14 cellular contexts compared by ENCODE assay signal in the genomic region with DNA sequence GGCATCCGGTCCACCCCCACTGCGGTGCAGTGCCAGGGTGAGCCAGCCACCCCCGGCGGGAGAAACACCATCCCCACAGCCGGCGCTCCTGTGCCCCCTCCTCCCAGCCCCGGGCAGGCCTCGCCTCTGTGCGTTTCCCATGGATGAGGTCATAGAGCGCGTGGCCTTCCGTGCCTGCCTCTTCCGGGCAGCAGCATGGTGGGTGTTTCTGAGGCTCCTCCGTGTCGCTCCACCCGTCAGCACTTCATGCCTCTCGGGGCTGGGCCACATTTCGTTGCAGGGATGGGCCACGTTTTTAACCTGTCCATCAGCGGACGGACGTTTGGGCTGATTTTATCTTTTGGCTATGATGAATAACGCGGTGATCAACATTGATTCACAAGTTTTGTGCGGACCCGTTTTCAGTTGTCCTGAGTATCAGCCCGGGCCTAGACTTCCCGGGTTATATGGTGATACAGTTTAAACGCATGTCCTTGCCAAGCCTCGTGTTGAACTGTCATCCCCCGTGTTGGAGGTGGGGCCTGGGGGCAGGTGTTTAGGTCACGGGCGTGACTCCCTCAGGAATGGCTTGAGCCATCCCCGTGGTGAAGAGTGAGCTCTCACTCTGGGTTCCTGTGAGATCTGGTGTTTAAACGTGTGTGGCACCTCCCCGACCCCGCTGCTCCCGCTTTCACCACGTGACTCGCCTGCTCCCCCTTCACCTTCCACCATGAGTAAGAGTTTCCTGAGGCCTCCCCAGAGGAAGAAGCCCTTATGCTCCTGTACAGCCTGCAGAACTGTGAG.
DNase-seq lines count a peak whose midpoint lies in the region; TF ChIP-seq lines count a peak whose summit lies in the region.
"Had no signal": no experiment of that assay in that cellular context is flagged by ENCODE, and none has a peak within 500 bp of the region (broad histone marks: within the 10 kb centered on the region; RNA-seq: fewer than 3 reads in every experiment).

No MANE protein-coding gene starts in this region.

- no peak for TF ChIP-seq POLR2A in spleen (IDR thresholded peaks at IDR 0.05)

- TF ChIP-seq CTCF in coronary artery (IDR thresholded peaks at IDR 0.05): no peak
- no peak for TF ChIP-seq CTCF in spleen (IDR thresholded peaks at IDR 0.05 in 8 of 11, conservative IDR thresholded peaks at IDR 0.05 in 3 of 11)

- no peak overlapping the region for H3K4me3 ChIP-seq in MG63
- H3K4me3 ChIP-seq in coronary artery: no peak overlapping the region
- no peak overlapping the region for H3K4me3 ChIP-seq in spleen
- H3K4me3 ChIP-seq: lung, ovary, thyroid gland had no signal

- peaks cover 0 to 43% (median 25%) of the 10 kb centered on the region in 6 donors for H3K4me1 ChIP-seq in spleen

- no peaks in the 10 kb centered on the region for H3K9me3 Mint-ChIP-seq in T-helper 2 cell treated with Interferon-gamma antibody and Interleukin-4, amounts not matched to agents 5 μg/mL and 100 μg/mL, for 36 hours

- H3K4me1 Mint-ChIP-seq in T-helper 2 cell treated with Interferon-gamma antibody and Interleukin-4, amounts not matched to agents 5 μg/mL and 100 μg/mL, for 36 hours (ENCODE audit: low read depth): no peaks in the 10 kb centered on the region

- peaks cover 31% of the 10 kb centered on the region for H3K27me3 Mint-ChIP-seq in T-helper 2 cell treated with Interferon-gamma antibody and Interleukin-4, amounts not matched to agents 5 μg/mL and 100 μg/mL, for 36 hours (ENCODE audit: low read depth)
- H3K27me3 Mint-ChIP-seq: activated naive CD8-positive, alpha-beta T cell had no signal

- no peaks in the 10 kb centered on the region for H3K36me3 ChIP-seq in MG63
- H3K36me3 ChIP-seq in spleen: no peaks in the 10 kb centered on the region
- H3K36me3 ChIP-seq: ovary, thyroid gland had no signal

- H3K27ac ChIP-seq in coronary artery (peak overlapping the region; percentile 72 to 89), spleen (peak overlapping the region in 4 of 8 donors; percentile 55 to 75 (median 61))
- H3K27ac ChIP-seq: ovary, thyroid gland had no signal

- intact Hi-C loops in spleen (cut with DNase I; ENCODE audit: low total_unique reads): no loop called here

- peak; percentile 18 to 32 for DNase-seq in activated CD4-positive, alpha-beta T cell treated with anti-CD3 and anti-CD28 coated beads, Interleukin-2, amount 50 U/mL, for 48 hours
- no peak for DNase-seq in activated CD4-positive, alpha-beta T cell treated with anti-CD3 and anti-CD28 coated beads for 4 hours
- DNase-seq in MG63 (peak; percentile 0), coronary artery (ENCODE audit: low spot score) (no peak), spleen (peak; percentile 62), AG20443 (ENCODE audit: low spot score) (no peak), nucleus accumbens (lab: John Stamatoyannopoulos, UW) (no peak)
- no peak for DNase-seq in T-helper 2 cell treated with Interferon-gamma antibody and Interleukin-4, amounts not matched to agents 5 μg/mL and 100 μg/mL, for 36 hours (ENCODE audit: low spot score)
- DNase-seq: DMS79, SHP77, thyroid gland had no signal

- WGBS in spleen, 5 donors: 78 to 88% (median 82%) methylated on average over 36 to 40 of the region's 40 CpGs

- H3K36me3 Mint-ChIP-seq in T-helper 2 cell treated with Interferon-gamma antibody and Interleukin-4, amounts not matched to agents 5 μg/mL and 100 μg/mL, for 36 hours (ENCODE audit: low read depth): no peaks in the 10 kb centered on the region
- H3K36me3 Mint-ChIP-seq: activated naive CD8-positive, alpha-beta T cell had no signal

- peaks cover 12% of the 10 kb centered on the region for H3K9me3 ChIP-seq in MG63
- peaks cover 0 to 15% (median 4%) of the 10 kb centered on the region in 8 donors for H3K9me3 ChIP-seq in spleen
- H3K9me3 ChIP-seq: ovary, thyroid gland had no signal

- H3K27ac Mint-ChIP-seq in T-helper 2 cell treated with Interferon-gamma antibody and Interleukin-4, amounts not matched to agents 5 μg/mL and 100 μg/mL, for 36 hours: no peak overlapping the region
- H3K27ac Mint-ChIP-seq: activated naive CD8-positive, alpha-beta T cell had no signal

- no peak overlapping the region for H3K4me3 Mint-ChIP-seq in T-helper 2 cell treated with Interferon-gamma antibody and Interleukin-4, amounts not matched to agents 5 μg/mL and 100 μg/mL, for 36 hours
- H3K4me3 Mint-ChIP-seq: activated naive CD8-positive, alpha-beta T cell had no signal

- H3K27me3 ChIP-seq in MG63 (no peaks in the 10 kb centered on the region; the same call in 1 of the 2 replicates), spleen (replicated peaks in 1 of 7) (peaks cover 0 to 20% (median 0%) of the 10 kb centered on the region in 7 donors)
- H3K27me3 ChIP-seq: ovary, thyroid gland had no signal

Comparison
In these comparisons a context has a peak if more than half of its experiments do, and no peak if none do; other contexts are left out.
1. DNase-seq: peak in activated CD4-positive, alpha-beta T cell treated with anti-CD3 and anti-CD28 coated beads, Interleukin-2, amount 50 U/mL, for 48 hours (2 of 2), MG63 (single experiment) and spleen (single experiment); none in activated CD4-positive, alpha-beta T cell treated with anti-CD3 and anti-CD28 coated beads for 4 hours (0 of 2), coronary artery (single experiment), AG20443 (single experiment), T-helper 2 cell treated with Interferon-gamma antibody and Interleukin-4, amounts not matched to agents 5 μg/mL and 100 μg/mL, for 36 hours (single experiment) and nucleus accumbens (0 of 56).